8 cellular contexts compared by ENCODE assay signal in genomic region chr15:49620658-49621326, GRCh38. TPM values are rescaled to one million over a fixed set of nuclear protein-coding genes. Genes with fewer than 3 reads are reported as not detected.
DNase-seq lines count a peak whose midpoint lies in the region; ATAC-seq, FAIRE-seq and TF ChIP-seq lines count a peak whose summit lies in the region.

Gene DTWD1 (plus strand): TSS chr15:49621048. CDS start chr15:49625168, 4,120 bp downstream.
Gene FAM227B (minus strand): TSS chr15:49620818. CDS start chr15:49615171, 5,647 bp downstream.

- peaks cover 0 to 4% of the 10 kb centered on the region in 2 donors for H3K9me3 ChIP-seq in kidney (ENCODE audit: control insufficient read depth in 1 of 2, low read length in 2 of 2)

- no peak for TF ChIP-seq CTCF in kidney (IDR thresholded peaks at IDR 0.05; ENCODE audit: borderline replicate concordance, extremely low read depth, insufficient read depth)

- peaks cover 0 to 3% of the 10 kb centered on the region in 2 donors for H3K36me3 ChIP-seq in kidney (ENCODE audit: control insufficient read depth in 1 of 2, insufficient read depth in 2 of 2, low read length in 2 of 2)

- peaks cover 4 to 10% of the 10 kb centered on the region in 2 donors for H3K4me1 ChIP-seq in kidney (ENCODE audit: control insufficient read depth in 1 of 2, insufficient read depth in 1 of 2, low read depth in 1 of 2, low read length in 2 of 2)

- H3K27ac ChIP-seq in kidney (ENCODE audit: low read depth in 2 of 2, low read length in 2 of 2), result peak within 1 kb of the TSS; percentile 89 to 98

- H3K9ac ChIP-seq in kidney (ENCODE audit: low read length in 2 of 2), result peak within 1 kb of the TSS; percentile 87 to 94

- H3K4me3 ChIP-seq in kidney (ENCODE audit: low read length in 2 of 2), result peak within 1 kb of the TSS; percentile 89 to 97

- peak; percentile 50 for FAIRE-seq in kidney (lab: Jason Lieb, UNC)

- intact Hi-C loops in kidney (cut with DNase I), result no loop called here

- DNase-seq in AG20443 (ENCODE audit: low spot score) (peak; percentile 97), NCI-H446 (lab: John Stamatoyannopoulos, UW) (peak; percentile 86 to 96), cerebellum (ENCODE audit: low spot score) (peak; percentile 90), kidney (peak; percentile 98)
- DNase-seq in stimulated activated CD4-positive, alpha-beta T cell treated with anti-CD3 and anti-CD28 coated beads, Interleukin-15, amount 100 ng/mL, for 1 hour (ENCODE audit: low read depth in 1 of 2, low spot score in 1 of 2), result peak; percentile 85 to 86

- ATAC-seq in GM19043 (IDR thresholded peaks at IDR 0.05; ENCODE audit: low read depth, unreplicated experiment), result peak; percentile 98
- peak; percentile 98 for ATAC-seq in HG03354 (IDR thresholded peaks at IDR 0.05; ENCODE audit: poor library complexity, severe bottlenecking, unreplicated experiment)
- ATAC-seq in activated CD4-positive, CD25-positive, alpha-beta regulatory T cell treated with anti-CD3 and anti-CD28 coated beads, Interleukin-2, amount 50 U/mL, for 24 hours, result peak; percentile 99 to 100

RNA-seq across cellular contexts. Expression of gene DTWD1, which starts in this region (rescaled TPM):
- 32.5 TPM for total RNA-seq in cerebellum
- 29.0 TPM for total RNA-seq in kidney
- polyA plus RNA-seq in kidney (ENCODE audit: insufficient read depth, low read depth, low replicate concordance), result 15.7 TPM

RNA-seq across cellular contexts. Expression of gene FAM227B, which starts in this region (rescaled TPM):
- total RNA-seq in cerebellum, result 7.6 TPM
- total RNA-seq in kidney, result 11.7 TPM
- 12.2 TPM for polyA plus RNA-seq in kidney (ENCODE audit: insufficient read depth, low read depth, low replicate concordance)

Comparison
In these comparisons a context has a peak if more than half of its experiments do, and no peak if none do; other contexts are left out.
1. Peak in every context shown above with its lines: DNase-seq, ATAC-seq, H3K4me3 ChIP-seq and H3K27ac ChIP-seq.